16 cellular contexts compared by ENCODE assay signal in genomic region chr4:108881190-108881589, GRCh38.
DNase-seq lines count a peak whose midpoint lies in the region; ATAC-seq, FAIRE-seq and TF ChIP-seq lines count a peak whose summit lies in the region.
"Had no signal": no experiment of that assay in that cellular context is flagged by ENCODE, and none has a peak within 500 bp of the region (broad histone marks: within the 10 kb centered on the region; RNA-seq: fewer than 3 reads in every experiment).

No MANE protein-coding gene starts in this region.

- H3K27me3 Mint-ChIP-seq in CD8-positive, alpha-beta memory T cell: peaks cover 0 to 19% of the 10 kb centered on the region in 2 donors
- H3K27me3 Mint-ChIP-seq: B cell; stimulated activated memory B cell treated with anti-CD40 and anti-IgM and Interleukin-4, amounts not matched to agents 10 μg/mL and 1 μg/mL and 100 μg/mL, for 72 hours had no signal

- DNase-seq in AG10803 (ENCODE audit: low read depth): peak; percentile 74
- DNase-seq in RCC 7860 (ENCODE audit: low spot score): peak; percentile 23
- peak; percentile 97 for DNase-seq in dermis blood vessel endothelial cell
- peak; percentile 23 to 94 for DNase-seq in lung microvascular endothelial cell (ENCODE audit: low read depth in 2 of 2)
- no peak for DNase-seq in CD8-positive, alpha-beta memory T cell
- no peak for DNase-seq in activated naive CD4-positive, alpha-beta T cell (lab: John Stamatoyannopoulos, UW)
- DNase-seq: activated CD4-positive, alpha-beta T cell treated with anti-CD3 and anti-CD28 coated beads for 4 hours; KBM-7; NCI-H1694 treated with DMSO at 0.1 percent for 48 hours; occipital lobe; stimulated activated CD4-positive, alpha-beta T cell treated with anti-CD3 and anti-CD28 coated beads, Interleukin-1b, Interleukin-23, amount 100 ng/mL, for 48 hours had no signal

- H3K36me3 ChIP-seq in CD8-positive, alpha-beta memory T cell (ENCODE audit: insufficient read depth, low read length): no peaks in the 10 kb centered on the region

- no peak overlapping the region for H3K27ac ChIP-seq in CD8-positive, alpha-beta memory T cell (ENCODE audit: low read depth, low read length)

- no peak overlapping the region for H3K4me3 ChIP-seq in AG10803 (ENCODE audit: low read length)
- H3K4me3 ChIP-seq in CD8-positive, alpha-beta memory T cell (ENCODE audit: low read length): no peak overlapping the region

- no peaks in the 10 kb centered on the region for H3K9me3 Mint-ChIP-seq in CD8-positive, alpha-beta memory T cell
- H3K9me3 Mint-ChIP-seq: stimulated activated memory B cell treated with anti-CD40 and anti-IgM and Interleukin-4, amounts not matched to agents 10 μg/mL and 1 μg/mL and 100 μg/mL, for 72 hours had no signal

- no peak overlapping the region for H3K4me3 Mint-ChIP-seq in CD8-positive, alpha-beta memory T cell
- H3K4me3 Mint-ChIP-seq: B cell; stimulated activated memory B cell treated with anti-CD40 and anti-IgM and Interleukin-4, amounts not matched to agents 10 μg/mL and 1 μg/mL and 100 μg/mL, for 72 hours had no signal

- H3K36me3 Mint-ChIP-seq in CD8-positive, alpha-beta memory T cell: no peaks in the 10 kb centered on the region
- H3K36me3 Mint-ChIP-seq: stimulated activated memory B cell treated with anti-CD40 and anti-IgM and Interleukin-4, amounts not matched to agents 10 μg/mL and 1 μg/mL and 100 μg/mL, for 72 hours had no signal

- H3K27ac Mint-ChIP-seq in CD8-positive, alpha-beta memory T cell: no peak overlapping the region
- H3K27ac Mint-ChIP-seq: B cell; stimulated activated memory B cell treated with anti-CD40 and anti-IgM and Interleukin-4, amounts not matched to agents 10 μg/mL and 1 μg/mL and 100 μg/mL, for 72 hours had no signal

- no peak for FAIRE-seq in RCC 7860 (lab: Jason Lieb, UNC)

- ATAC-seq in GM21390 (IDR thresholded peaks at IDR 0.05; ENCODE audit: unreplicated experiment) (no peak), GM19467 (IDR thresholded peaks at IDR 0.05; ENCODE audit: unreplicated experiment) (no peak)
- ATAC-seq: left lobe of liver; stimulated activated memory B cell treated with anti-CD40 and anti-IgM and Interleukin-4, amounts not matched to agents 10 μg/mL and 1 μg/mL and 100 μg/mL, for 72 hours had no signal

- TF ChIP-seq CTCF in AG10803 (conservative IDR thresholded peaks at IDR 0.05; ENCODE audit: low read length): no peak

- H3K9me3 ChIP-seq in CD8-positive, alpha-beta memory T cell (ENCODE audit: low read length): no peaks in the 10 kb centered on the region

- H3K4me1 ChIP-seq in CD8-positive, alpha-beta memory T cell (ENCODE audit: insufficient read depth, low read length): no peaks in the 10 kb centered on the region

- no peaks in the 10 kb centered on the region for H3K27me3 ChIP-seq in CD8-positive, alpha-beta memory T cell (ENCODE audit: insufficient read depth, low read length, poor library complexity, severe bottlenecking)

- POLR2A ChIA-PET in CD8-positive, alpha-beta memory T cell (lab: Charles Lee): no interaction called here

- no peaks in the 10 kb centered on the region for H3K4me1 Mint-ChIP-seq in CD8-positive, alpha-beta memory T cell
- H3K4me1 Mint-ChIP-seq: B cell; stimulated activated memory B cell treated with anti-CD40 and anti-IgM and Interleukin-4, amounts not matched to agents 10 μg/mL and 1 μg/mL and 100 μg/mL, for 72 hours had no signal

- CTCF ChIA-PET in CD8-positive, alpha-beta memory T cell (lab: Charles Lee): no interaction called here

Comparison
In these comparisons a context has a peak if more than half of its experiments do, and no peak if none do; other contexts are left out.
1. DNase-seq: peak in AG10803 (single experiment), RCC 7860 (single experiment), dermis blood vessel endothelial cell (single experiment) and lung microvascular endothelial cell (2 of 2); none in CD8-positive, alpha-beta memory T cell (0 of 5) and activated naive CD4-positive, alpha-beta T cell (0 of 4).